Comparison of ENCODE assay signal across 32 cellular contexts in the genomic region with DNA sequence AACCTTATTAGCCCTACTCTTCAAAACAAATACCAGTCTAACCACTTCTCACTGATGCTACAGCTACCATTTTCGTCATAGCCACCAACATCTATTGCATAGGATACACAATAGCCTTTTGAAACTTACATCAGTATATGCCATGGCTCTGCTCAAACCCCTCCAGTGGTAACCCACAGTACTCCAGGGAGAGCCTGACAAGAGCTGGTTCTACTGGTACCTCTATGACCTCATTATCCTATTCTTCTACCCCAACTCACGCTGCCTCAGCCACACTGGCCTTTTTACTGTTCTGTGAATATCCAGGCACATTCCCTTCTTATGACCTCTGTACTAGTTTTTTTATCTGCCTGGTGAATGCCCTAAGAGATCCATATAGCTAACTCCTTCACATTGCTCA.
"Had no signal": no experiment of that assay in that cellular context is flagged by ENCODE, and none has a peak within 500 bp of the region (broad histone marks: within the 10 kb centered on the region; RNA-seq: fewer than 3 reads in every experiment).

No MANE protein-coding gene starts in this region.

- H3K36me3 Mint-ChIP-seq: activated CD4-positive, alpha-beta memory T cell treated with anti-CD3 and anti-CD28 coated beads for 36 hours; activated naive CD4-positive, alpha-beta T cell treated with anti-CD3 and anti-CD28 coated beads, Interleukin-2, amount 50 U/mL, for 72 hours had no signal

- H3K4me3 ChIP-seq: adrenal gland, body of pancreas, breast epithelium, MG63, SJCRH30 had no signal

- H3K9me3 ChIP-seq: adrenal gland, body of pancreas, breast epithelium, MG63, SJCRH30, SK-N-SH had no signal

- H3K9me3 Mint-ChIP-seq: activated CD4-positive, alpha-beta memory T cell treated with anti-CD3 and anti-CD28 coated beads for 36 hours; activated naive CD4-positive, alpha-beta T cell treated with anti-CD3 and anti-CD28 coated beads for 36 hours; activated naive CD4-positive, alpha-beta T cell treated with anti-CD3 and anti-CD28 coated beads, Interleukin-2, amount 50 U/mL, for 72 hours; activated T-cell treated with anti-CD3 and anti-CD28 coated beads, Interleukin-2, amount 50 U/mL, for 4 hours; activated T-helper 1 cell treated with anti-CD3 and anti-CD28 coated beads, Interleukin-12 subunit alpha, Interleukin-12 subunit beta, Interleukin-2, Interleukin-4 antibody, amounts not matched to agents 30 ng/mL and 10 ng/mL and 1 ng/mL, durations not matched to agents 14 hours and 24 hours and 36 hours; T-helper 1 cell treated with Interleukin-12 subunit alpha and Interleukin-12 subunit beta and Interleukin-4 antibody, amounts not matched to agents 30 μg/mL and 1 μg/mL, for 36 hours; T-helper 2 cell treated with Interferon-gamma antibody and Interleukin-4, amounts not matched to agents 5 μg/mL and 100 μg/mL, for 36 hours had no signal

- H3K27me3 Mint-ChIP-seq: activated CD4-positive, alpha-beta memory T cell treated with anti-CD3 and anti-CD28 coated beads for 36 hours had no signal

- H3K4me1 ChIP-seq: adrenal gland, body of pancreas, breast epithelium, SJCRH30 had no signal

- H3K36me3 ChIP-seq: adrenal gland, breast epithelium, MG63, SJCRH30 had no signal

- H3K27ac ChIP-seq: adrenal gland, body of pancreas, breast epithelium, SJCRH30 had no signal

- H3K4me3 Mint-ChIP-seq: activated CD4-positive, alpha-beta memory T cell treated with anti-CD3 and anti-CD28 coated beads for 36 hours; activated naive CD4-positive, alpha-beta T cell treated with anti-CD3 and anti-CD28 coated beads for 36 hours; activated T-cell treated with anti-CD3 and anti-CD28 coated beads, Interleukin-2, amount 50 U/mL, for 4 hours; activated T-helper 1 cell treated with anti-CD3 and anti-CD28 coated beads, Interleukin-12 subunit alpha, Interleukin-12 subunit beta, Interleukin-2, Interleukin-4 antibody, amounts not matched to agents 30 ng/mL and 10 ng/mL and 1 ng/mL, durations not matched to agents 14 hours and 24 hours and 36 hours; T-helper 1 cell treated with Interleukin-12 subunit alpha and Interleukin-12 subunit beta and Interleukin-4 antibody, amounts not matched to agents 30 μg/mL and 1 μg/mL, for 36 hours; T-helper 2 cell treated with Interferon-gamma antibody and Interleukin-4, amounts not matched to agents 5 μg/mL and 100 μg/mL, for 36 hours had no signal

- H3K9ac ChIP-seq: SK-N-SH had no signal

- H3K4me2 ChIP-seq: SK-N-SH had no signal

- ATAC-seq: activated naive CD4-positive, alpha-beta T cell treated with anti-CD3 and anti-CD28 coated beads, Interleukin-2, amount 50 U/mL, for 72 hours; activated T-cell treated with anti-CD3 and anti-CD28 coated beads, Interleukin-2, amount 50 U/mL, for 4 hours; body of pancreas; Panc1 had no signal

- H3K27ac Mint-ChIP-seq: activated CD4-positive, alpha-beta memory T cell treated with anti-CD3 and anti-CD28 coated beads for 36 hours; activated naive CD4-positive, alpha-beta T cell treated with anti-CD3 and anti-CD28 coated beads for 36 hours; activated naive CD4-positive, alpha-beta T cell treated with anti-CD3 and anti-CD28 coated beads, Interleukin-2, amount 50 U/mL, for 72 hours; activated T-helper 1 cell treated with anti-CD3 and anti-CD28 coated beads, Interleukin-12 subunit alpha, Interleukin-12 subunit beta, Interleukin-2, Interleukin-4 antibody, amounts not matched to agents 30 ng/mL and 10 ng/mL and 1 ng/mL, durations not matched to agents 14 hours and 24 hours and 36 hours; T-helper 1 cell treated with Interleukin-12 subunit alpha and Interleukin-12 subunit beta and Interleukin-4 antibody, amounts not matched to agents 30 μg/mL and 1 μg/mL, for 36 hours; T-helper 2 cell treated with Interferon-gamma antibody and Interleukin-4, amounts not matched to agents 5 μg/mL and 100 μg/mL, for 36 hours had no signal

- DNase-seq: activated CD4-positive, alpha-beta memory T cell treated with anti-CD3 and anti-CD28 coated beads for 36 hours; activated CD4-positive, alpha-beta T cell treated with anti-CD3 and anti-CD28 coated beads for 4 hours; activated CD4-positive, alpha-beta T cell treated with anti-CD3 and anti-CD28 coated beads, Interleukin-2, amount 50 U/mL, for 1 hour; activated CD4-positive, CD25-positive, alpha-beta regulatory T cell treated with anti-CD3 and anti-CD28 coated beads, Interleukin-2, amount 50 U/mL, for 72 hours; activated CD8-positive, alpha-beta memory T cell treated with anti-CD3 and anti-CD28 coated beads, Interleukin-2, amount 50 U/mL, for 4 hours; activated gamma-delta T cell treated with Interleukin-2 at 50 U/mL for 16 hours; activated naive CD4-positive, alpha-beta T cell treated with anti-CD3 and anti-CD28 coated beads for 36 hours; activated T-cell treated with anti-CD3 and anti-CD28 coated beads for 4 hours; activated T-cell treated with anti-CD3 and anti-CD28 coated beads, Interleukin-2, amount 50 U/mL, for 4 hours; adrenal gland; body of pancreas; Kasumi-1; KG1; MG63; MV-4-11; NCI-H1092; NCI-H1436 treated with DMSO at 0.1 percent for 48 hours; NCI-H1694 treated with DMSO at 0.1 percent for 48 hours; NCI-H2029; NCI-H2171 treated with DMSO at 0.1 percent for 48 hours; NCI-H2227 treated with DMSO at 0.1 percent for 48 hours; NCI-H446; NCI-H524 treated with DMSO at 0.1 percent for 48 hours; SHP77; SJCRH30; SK-N-SH had no signal

- H3K27me3 ChIP-seq: adrenal gland, body of pancreas, breast epithelium, MG63, SJCRH30 had no signal
